30 cellular contexts compared by ENCODE assay signal in the genomic region with DNA sequence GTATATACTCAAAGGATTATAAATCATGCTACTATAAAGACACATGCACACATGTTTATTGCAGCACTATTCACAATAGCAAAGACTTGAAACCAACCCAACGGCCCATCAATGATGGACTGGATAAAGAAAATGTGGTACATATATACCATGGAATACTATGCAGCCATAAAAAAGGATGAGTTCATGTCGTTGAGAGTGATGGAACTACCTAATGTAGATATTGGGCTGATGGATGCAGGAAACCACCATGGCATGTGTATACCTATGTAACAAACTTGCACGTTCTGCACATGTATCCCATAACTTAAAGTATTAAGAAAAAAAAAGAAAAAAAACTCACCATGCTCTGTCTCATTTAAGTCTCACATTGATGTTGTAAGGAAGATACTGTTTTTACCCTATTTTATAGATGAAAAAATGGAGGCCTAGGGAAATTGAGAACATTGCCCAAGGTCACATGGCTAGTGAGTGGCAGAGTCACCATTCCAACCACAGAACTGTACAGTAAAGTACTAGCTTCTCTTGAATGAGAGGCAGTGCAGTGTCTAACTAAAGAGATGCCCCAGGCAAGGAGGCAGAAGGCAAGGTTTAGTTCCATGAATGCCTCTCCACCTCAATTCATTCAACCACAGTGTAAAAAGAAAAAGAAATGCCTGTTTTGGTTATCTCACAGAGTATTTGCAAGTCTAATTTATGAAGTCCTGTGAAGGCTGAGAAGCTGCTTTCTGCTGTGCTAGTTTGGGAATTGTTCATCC.
A peak's percentile ranks its signal among the peaks of the same experiment; 100 is the strongest.
DNase-seq lines count a peak whose midpoint lies in the region; ATAC-seq and TF ChIP-seq lines count a peak whose summit lies in the region.
"Had no signal": no experiment of that assay in that cellular context is flagged by ENCODE, and none has a peak within 500 bp of the region (broad histone marks: within the 10 kb centered on the region; RNA-seq: fewer than 3 reads in every experiment).

No MANE protein-coding gene starts in this region.

- TF ChIP-seq CTCF in SK-N-SH (IDR thresholded peaks at IDR 0.05) = no peak
- TF ChIP-seq CTCF in neutrophil (IDR thresholded peaks at IDR 0.05) = no peak

- H3K9me3 ChIP-seq in SK-N-SH = no peaks in the 10 kb centered on the region; the same call in 1 of the 2 replicates
- no peaks in the 10 kb centered on the region for H3K9me3 ChIP-seq in Karpas-422 (ENCODE audit: low read length)
- H3K9me3 ChIP-seq in neutrophil = no peaks in the 10 kb centered on the region
- H3K9me3 ChIP-seq: adrenal gland, lower lobe of right lung, MG63, mucosa of descending colon, uterus had no signal

- no peak for DNase-seq in SK-N-SH
- DNase-seq in Karpas-422 = no peak
- peak; percentile 44 for DNase-seq in astrocyte of the hippocampus (ENCODE audit: low read depth, low spot score)
- DNase-seq in stimulated activated CD4-positive, alpha-beta T cell treated with anti-CD3 and anti-CD28 coated beads, Interleukin-15, amount 100 ng/mL, for 24 hours = no peak
- DNase-seq in T-cell = no peak
- DNase-seq: activated CD4-positive, alpha-beta T cell treated with anti-CD3 and anti-CD28 coated beads, Interleukin-2, amount 10 ng/mL, durations not matched to agents 24 days and 14 days; activated T-cell treated with anti-CD3 and anti-CD28 coated beads, Interleukin-2, amount 50 U/mL, for 4 hours; adrenal gland; CD4-positive, alpha-beta memory T cell; DMS53; kidney; lower lobe of right lung; MG63; mucosa of descending colon; NCI-H1417; NCI-H2081 treated with DMSO at 0.1 percent for 48 hours; NCI-H226; NCI-H774; posterior cingulate gyrus; stimulated activated CD4-positive, alpha-beta T cell treated with anti-CD3 and anti-CD28 coated beads, Interleukin-12 subunit alpha, Interleukin-12 subunit beta, amount 100 ng/mL, for 4 hours; stimulated activated CD4-positive, alpha-beta T cell treated with anti-CD3 and anti-CD28 coated beads, Interleukin-4, amount 100 ng/mL, for 24 hours; stimulated activated naive CD4-positive, alpha-beta T cell treated with Interleukin-2 at 50 U/mL for 16 hours; uterus had no signal

- POLR2A ChIA-PET in SK-N-SH (lab: Yijun Ruan, JAX) = no interaction called here
- POLR2A ChIA-PET in T-cell (lab: Charles Lee) = no interaction called here

- H3K4me1 Mint-ChIP-seq in T-cell = peaks cover 0 to 16% (median 16%) of the 10 kb centered on the region in 3 donors
- H3K4me1 Mint-ChIP-seq: brain, neural progenitor cell had no signal

- TF ChIP-seq EP300 in SK-N-SH (IDR thresholded peaks at IDR 0.05; ENCODE audit: borderline replicate concordance in 1 of 2, low read depth in 1 of 2, low read length in 1 of 2) = no peak

- H3K79me2 ChIP-seq in SK-N-SH (ENCODE audit: insufficient read depth) (no peaks in the 10 kb centered on the region), Karpas-422 (ENCODE audit: low read length) (no peaks in the 10 kb centered on the region)

- H2AFZ ChIP-seq in SK-N-SH (ENCODE audit: low read depth) = no peak overlapping the region
- H2AFZ ChIP-seq in Karpas-422 (ENCODE audit: low read length) = peak overlapping the region; percentile 39; the same call in 1 of the 2 replicates
- H2AFZ ChIP-seq: neural progenitor cell had no signal

- H3K9me2 ChIP-seq in SK-N-SH (no peaks in the 10 kb centered on the region), Karpas-422 (replicated peaks; ENCODE audit: insufficient read depth, low read length) (no peaks in the 10 kb centered on the region)

- peaks cover 67% of the 10 kb centered on the region for H3K36me3 Mint-ChIP-seq in T-cell

- WGBS in SK-N-SH (ENCODE audit: low lambda C conversion rate) = 90% methylated on average over 3 of the region's 3 CpGs

- no peak overlapping the region for H3K4me2 ChIP-seq in SK-N-SH
- H3K4me2 ChIP-seq in Karpas-422 (ENCODE audit: low read depth, low read length, poor library complexity, severe bottlenecking) = peak overlapping the region; percentile 23
- H3K4me2 ChIP-seq: neural progenitor cell had no signal

- TF ChIP-seq RAD21 in SK-N-SH (IDR thresholded peaks at IDR 0.05; ENCODE audit: low read length) = no peak

- H3K27me3 ChIP-seq in SK-N-SH (ENCODE audit: insufficient read depth) (no peaks in the 10 kb centered on the region), Karpas-422 (ENCODE audit: low read length) (no peaks in the 10 kb centered on the region), neutrophil (no peaks in the 10 kb centered on the region)
- H3K27me3 ChIP-seq: adrenal gland, MG63, neural progenitor cell, uterus had no signal

- H3K27ac Mint-ChIP-seq in T-cell = peak overlapping the region in 1 of 2 donors; percentile 52
- H3K27ac Mint-ChIP-seq: brain, neural progenitor cell had no signal

- H3K9ac ChIP-seq in SK-N-SH = no peak overlapping the region
- H3K9ac ChIP-seq in Karpas-422 (ENCODE audit: low read length) = 0 out of 2 replicates have a peak overlapping the region, but pooled peaks have one; percentile 22
- H3K9ac ChIP-seq: neural progenitor cell had no signal

- no peaks in the 10 kb centered on the region for H3F3A ChIP-seq in SK-N-SH (replicated peaks; ENCODE audit: insufficient read depth)

- CTCF ChIA-PET in SK-N-SH (lab: Yijun Ruan, JAX) = interaction anchor here (0.6 kb wide), 2 partner anchors 25 to 116 kb away, joined by 3 read pairs; no protein-coding TSS in a partner anchor
- CTCF ChIA-PET in T-cell (lab: Charles Lee) = no interaction called here

- H3K4me1 ChIP-seq in SK-N-SH (ENCODE audit: control insufficient read depth in 1 of 2, insufficient read depth in 2 of 2, low read depth in 1 of 2, low read length in 1 of 2) (no peaks in the 10 kb centered on the region; a peak in 2 of 4 replicates), Karpas-422 (ENCODE audit: low read length) (peaks cover 16% of the 10 kb centered on the region), neutrophil (ENCODE audit: control insufficient read depth in 1 of 2, insufficient read depth in 1 of 2, low read depth in 1 of 2, low read length in 1 of 2) (peaks cover 8 to 14% of the 10 kb centered on the region in 2 experiments)
- H3K4me1 ChIP-seq: adrenal gland, neural progenitor cell, uterus had no signal

- no peak overlapping the region for H3K4me3 Mint-ChIP-seq in T-cell
- H3K4me3 Mint-ChIP-seq: activated CD4-positive, alpha-beta T cell treated with anti-CD3 and anti-CD28 coated beads, Interleukin-2, amount 10 ng/mL, durations not matched to agents 24 days and 14 days; activated T-cell treated with anti-CD3 and anti-CD28 coated beads, Interleukin-2, amount 50 U/mL, for 4 hours; brain; CD4-positive, alpha-beta memory T cell; neural progenitor cell had no signal

- H3K36me3 ChIP-seq in SK-N-SH (replicated peaks in 1 of 2; ENCODE audit: control insufficient read depth in 1 of 2, insufficient read depth in 2 of 2, low read length in 1 of 2) (no peaks in the 10 kb centered on the region), Karpas-422 (ENCODE audit: insufficient read depth, low read length) (no peaks in the 10 kb centered on the region), neutrophil (no peaks in the 10 kb centered on the region)
- H3K36me3 ChIP-seq: adrenal gland, MG63, neural progenitor cell, uterus had no signal

- H3K9me3 Mint-ChIP-seq in T-cell = peaks cover 7 to 23% (median 13%) of the 10 kb centered on the region in 3 donors

- H3K27ac ChIP-seq in SK-N-SH (ENCODE audit: low read depth in 2 of 2, low read length in 1 of 2) (no peak overlapping the region), Karpas-422 (ENCODE audit: low read length) (peak overlapping the region; percentile 57), neutrophil (peak overlapping the region; percentile 61)
- H3K27ac ChIP-seq: 22Rv1, adrenal gland, lower lobe of right lung, neural progenitor cell, uterus had no signal

- no peaks in the 10 kb centered on the region for H3K27me3 Mint-ChIP-seq in T-cell
- H3K27me3 Mint-ChIP-seq: activated CD4-positive, alpha-beta T cell treated with anti-CD3 and anti-CD28 coated beads, Interleukin-2, amount 10 ng/mL, durations not matched to agents 24 days and 14 days; brain; CD4-positive, alpha-beta memory T cell had no signal

- no peak for ATAC-seq in SK-N-SH treated with all-trans-retinoic acid at 6 μM for 48 hours
- no peak for ATAC-seq in T-cell (replicated peaks in 1 of 4)
- ATAC-seq in GM18502 (IDR thresholded peaks at IDR 0.05; ENCODE audit: poor library complexity, unreplicated experiment) = no peak
- ATAC-seq: activated T-cell treated with anti-CD3 and anti-CD28 coated beads, Interleukin-2, amount 50 U/mL, for 4 hours; lower lobe of right lung; sciatic nerve had no signal

- H4K20me1 ChIP-seq in SK-N-SH (ENCODE audit: insufficient read depth) = no peaks in the 10 kb centered on the region
- no peaks in the 10 kb centered on the region for H4K20me1 ChIP-seq in Karpas-422 (ENCODE audit: insufficient read depth, low read depth, low read length)

- H3K4me3 ChIP-seq in SK-N-SH (ENCODE audit: low read depth in 2 of 2, low read length in 1 of 2) (no peak overlapping the region), Karpas-422 (ENCODE audit: low read length) (no peak overlapping the region), neutrophil (ENCODE audit: low read depth in 1 of 2, low read length in 1 of 2) (no peak overlapping the region)
- H3K4me3 ChIP-seq: adrenal gland, lower lobe of right lung, MG63, mucosa of descending colon, neural progenitor cell, uterus had no signal

TF ChIP-seq in SK-N-SH treated with all-trans-retinoic acid at 6 μM for 48 hours, 23 proteins besides CTCF, POLR2A, EP300 and RAD21:
- peak; percentile 90 for TF ChIP-seq ZNF8 (CRISPR knock-in tag; IDR thresholded peaks at IDR 0.05)
- TF ChIP-seq ZFP3 (CRISPR knock-in tag; IDR thresholded peaks at IDR 0.05) = no peak

TF ChIP-seq in SK-N-SH, 30 proteins besides CTCF, POLR2A, EP300 and RAD21 (continues in another document):
- no peak for TF ChIP-seq GATA2 (CRISPR knock-in tag; IDR thresholded peaks at IDR 0.05)
- TF ChIP-seq SMC3 (IDR thresholded peaks at IDR 0.05; ENCODE audit: low read depth, low read length) = no peak
- TF ChIP-seq, protein P1, sequence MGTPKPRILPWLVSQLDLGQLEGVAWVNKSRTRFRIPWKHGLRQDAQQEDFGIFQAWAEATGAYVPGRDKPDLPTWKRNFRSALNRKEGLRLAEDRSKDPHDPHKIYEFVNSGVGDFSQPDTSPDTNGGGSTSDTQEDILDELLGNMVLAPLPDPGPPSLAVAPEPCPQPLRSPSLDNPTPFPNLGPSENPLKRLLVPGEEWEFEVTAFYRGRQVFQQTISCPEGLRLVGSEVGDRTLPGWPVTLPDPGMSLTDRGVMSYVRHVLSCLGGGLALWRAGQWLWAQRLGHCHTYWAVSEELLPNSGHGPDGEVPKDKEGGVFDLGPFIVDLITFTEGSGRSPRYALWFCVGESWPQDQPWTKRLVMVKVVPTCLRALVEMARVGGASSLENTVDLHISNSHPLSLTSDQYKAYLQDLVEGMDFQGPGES (IDR thresholded peaks at IDR 0.05; ENCODE audit: low read depth, low read length) = no peak

Comparison
In these comparisons a context has a peak if more than half of its experiments do, and no peak if none do; other contexts are left out.
1. H3K27ac ChIP-seq: peak in Karpas-422 (single experiment) and neutrophil (single experiment); none in SK-N-SH (0 of 2).